In genomic region chr5:91293131-91293530, GRCh38 we compare ENCODE assay signal across 8 cellular contexts.
DNase-seq lines count a peak whose midpoint lies in the region; ATAC-seq and TF ChIP-seq lines count a peak whose summit lies in the region.

No MANE protein-coding gene starts in this region.

- TF ChIP-seq CTCF in SK-N-SH (IDR thresholded peaks at IDR 0.05) = no peak

- CTCF ChIA-PET in SK-N-SH (lab: Yijun Ruan, JAX) = no interaction called here

- no peak overlapping the region for H3K9ac ChIP-seq in SK-N-SH

- ATAC-seq in SK-N-SH treated with all-trans-retinoic acid at 6 μM for 48 hours (no peak), HG03039 (IDR thresholded peaks at IDR 0.05; ENCODE audit: unreplicated experiment) (peak; percentile 87)
- ATAC-seq in stimulated activated effector memory CD8-positive, alpha-beta T cell treated with anti-CD3 and anti-CD28 coated beads, Interleukin-12 subunit alpha, Interleukin-12 subunit beta, amount 100 ng/mL, for 72 hours = peak; percentile 95

- TF ChIP-seq EP300 in SK-N-SH (IDR thresholded peaks at IDR 0.05; ENCODE audit: borderline replicate concordance in 1 of 2, low read depth in 1 of 2, low read length in 1 of 2) = no peak

- H3K4me3 Mint-ChIP-seq in stimulated activated effector memory CD8-positive, alpha-beta T cell treated with anti-CD3 and anti-CD28 coated beads, Interleukin-12 subunit alpha, Interleukin-12 subunit beta, amount 100 ng/mL, for 72 hours = no peak overlapping the region

- no peaks in the 10 kb centered on the region for H3K27me3 ChIP-seq in SK-N-SH (ENCODE audit: insufficient read depth)
- H3K27me3 ChIP-seq in SJCRH30 = no peaks in the 10 kb centered on the region

- peaks cover 16% of the 10 kb centered on the region for H3K4me1 Mint-ChIP-seq in stimulated activated effector memory CD8-positive, alpha-beta T cell treated with anti-CD3 and anti-CD28 coated beads, Interleukin-12 subunit alpha, Interleukin-12 subunit beta, amount 100 ng/mL, for 72 hours

- no peaks in the 10 kb centered on the region for H3K36me3 Mint-ChIP-seq in stimulated activated effector memory CD8-positive, alpha-beta T cell treated with anti-CD3 and anti-CD28 coated beads, Interleukin-12 subunit alpha, Interleukin-12 subunit beta, amount 100 ng/mL, for 72 hours

- H3K27ac Mint-ChIP-seq in stimulated activated effector memory CD8-positive, alpha-beta T cell treated with anti-CD3 and anti-CD28 coated beads, Interleukin-12 subunit alpha, Interleukin-12 subunit beta, amount 100 ng/mL, for 72 hours = no peak overlapping the region

- no peak for TF ChIP-seq RAD21 in SK-N-SH (IDR thresholded peaks at IDR 0.05; ENCODE audit: low read length)

- H3F3A ChIP-seq in SK-N-SH (replicated peaks; ENCODE audit: insufficient read depth) = no peaks in the 10 kb centered on the region

- H3K79me2 ChIP-seq in SK-N-SH (ENCODE audit: insufficient read depth) = no peaks in the 10 kb centered on the region

- H3K9me3 Mint-ChIP-seq in stimulated activated effector memory CD8-positive, alpha-beta T cell treated with anti-CD3 and anti-CD28 coated beads, Interleukin-12 subunit alpha, Interleukin-12 subunit beta, amount 100 ng/mL, for 72 hours = no peaks in the 10 kb centered on the region

- H3K4me1 ChIP-seq in SK-N-SH (ENCODE audit: control insufficient read depth in 1 of 2, insufficient read depth in 2 of 2, low read depth in 1 of 2, low read length in 1 of 2) (peaks cover 8 to 17% of the 10 kb centered on the region in 2 experiments; a peak in 2 of 4 replicates), SJCRH30 (peaks cover 31% of the 10 kb centered on the region)

- no peaks in the 10 kb centered on the region for H3K9me2 ChIP-seq in SK-N-SH

- H3K36me3 ChIP-seq in SK-N-SH (replicated peaks in 1 of 2; ENCODE audit: control insufficient read depth in 1 of 2, insufficient read depth in 2 of 2, low read length in 1 of 2) (no peaks in the 10 kb centered on the region), SJCRH30 (no peaks in the 10 kb centered on the region)

- H3K9me3 ChIP-seq in SK-N-SH (no peaks in the 10 kb centered on the region), SJCRH30 (replicated peaks) (no peaks in the 10 kb centered on the region)

- POLR2A ChIA-PET in SK-N-SH (lab: Yijun Ruan, JAX) = no interaction called here

- no peak overlapping the region for H3K4me3 ChIP-seq in SK-N-SH (ENCODE audit: low read depth in 2 of 2, low read length in 1 of 2)
- H3K4me3 ChIP-seq in SJCRH30 = no peak overlapping the region

- DNase-seq in SK-N-SH (no peak), SJCRH30 (peak; percentile 77), amniotic stem cell (lab: John Stamatoyannopoulos, UW) (no peak), NCI-H82 treated with DMSO at 0.1 percent for 48 hours (lab: John Stamatoyannopoulos, UW; ENCODE audit: unreplicated experiment) (no peak), NCI-H2171 (lab: John Stamatoyannopoulos, UW) (no peak)
- DNase-seq in stimulated activated effector memory CD8-positive, alpha-beta T cell treated with anti-CD3 and anti-CD28 coated beads, Interleukin-12 subunit alpha, Interleukin-12 subunit beta, amount 100 ng/mL, for 72 hours (ENCODE audit: low spot score in 2 of 2) = no peak

- H3K27ac ChIP-seq in SK-N-SH (ENCODE audit: low read depth in 2 of 2, low read length in 1 of 2) = no peak overlapping the region
- peak overlapping the region; percentile 21 for H3K27ac ChIP-seq in SJCRH30

- H4K20me1 ChIP-seq in SK-N-SH (ENCODE audit: insufficient read depth) = no peaks in the 10 kb centered on the region

- H2AFZ ChIP-seq in SK-N-SH (ENCODE audit: low read depth) = no peak overlapping the region

- H3K4me2 ChIP-seq in SK-N-SH = no peak overlapping the region

TF ChIP-seq in SK-N-SH, 30 proteins besides CTCF, POLR2A, EP300 and RAD21:
- no peak for TF ChIP-seq GABPA (IDR thresholded peaks at IDR 0.05; ENCODE audit: low read depth)
- TF ChIP-seq TCF12 (IDR thresholded peaks at IDR 0.05) = peak; percentile 52
- no peak for TF ChIP-seq TAF1 (IDR thresholded peaks at IDR 0.05; ENCODE audit: borderline replicate concordance, low read depth, low read length)

TF ChIP-seq in SK-N-SH treated with all-trans-retinoic acid at 6 μM for 48 hours, 23 proteins besides CTCF, POLR2A, EP300 and RAD21:
- no peak for TF ChIP-seq ZFP30 (CRISPR knock-in tag; IDR thresholded peaks at IDR 0.05)

Comparison
In these comparisons a context has a peak if more than half of its experiments do, and no peak if none do; other contexts are left out.
1. DNase-seq: peak in SJCRH30 (2 of 2); none in SK-N-SH (single experiment), stimulated activated effector memory CD8-positive, alpha-beta T cell treated with anti-CD3 and anti-CD28 coated beads, Interleukin-12 subunit alpha, Interleukin-12 subunit beta, amount 100 ng/mL, for 72 hours (0 of 2), amniotic stem cell (single experiment), NCI-H82 treated with DMSO at 0.1 percent for 48 hours (single experiment) and NCI-H2171 (single experiment).